21 cellular contexts compared by ENCODE assay signal in genomic region chr17:45423304-45423703, GRCh38.
"Had no signal": no experiment of that assay in that cellular context is flagged by ENCODE, and none has a peak within 500 bp of the region (broad histone marks: within the 10 kb centered on the region; RNA-seq: fewer than 3 reads in every experiment).

No MANE protein-coding gene starts in this region.

- H3K36me3 Mint-ChIP-seq: activated CD4-positive, alpha-beta memory T cell treated with anti-CD3 and anti-CD28 coated beads for 36 hours had no signal

- H3K27me3 Mint-ChIP-seq: activated B cell treated with CpG ODN at 0.5 μM for 24 hours; activated CD4-positive, alpha-beta memory T cell treated with anti-CD3 and anti-CD28 coated beads for 36 hours; activated CD8-positive, alpha-beta memory T cell treated with anti-CD3 and anti-CD28 coated beads, Interleukin-2, amount 10 ng/mL, durations not matched to agents 7 days and 5 days; activated naive CD8-positive, alpha-beta T cell treated with anti-CD3 and anti-CD28 coated beads, Interleukin-2, amount 10 ng/mL, durations not matched to agents 7 days and 5 days had no signal

- H3K9me3 Mint-ChIP-seq: activated B cell treated with CpG ODN at 0.5 μM for 24 hours; activated CD4-positive, alpha-beta memory T cell treated with anti-CD3 and anti-CD28 coated beads for 36 hours; activated naive CD8-positive, alpha-beta T cell treated with anti-CD3 and anti-CD28 coated beads, Interleukin-2, amount 10 ng/mL, durations not matched to agents 7 days and 5 days; neural crest cell had no signal

- H3K4me3 Mint-ChIP-seq: activated B cell treated with CpG ODN at 0.5 μM for 24 hours; activated CD4-positive, alpha-beta memory T cell treated with anti-CD3 and anti-CD28 coated beads for 36 hours; activated CD8-positive, alpha-beta memory T cell treated with anti-CD3 and anti-CD28 coated beads, Interleukin-2, amount 10 ng/mL, durations not matched to agents 7 days and 5 days; activated naive CD8-positive, alpha-beta T cell treated with anti-CD3 and anti-CD28 coated beads, Interleukin-2, amount 10 ng/mL, durations not matched to agents 7 days and 5 days; neural crest cell had no signal

- ATAC-seq: activated CD8-positive, alpha-beta memory T cell treated with anti-CD3 and anti-CD28 coated beads, Interleukin-2, amount 10 ng/mL, durations not matched to agents 7 days and 5 days; body of pancreas; upper lobe of right lung had no signal

- DNase-seq: activated B cell treated with CpG ODN at 0.5 μM for 24 hours; activated CD4-positive, alpha-beta memory T cell treated with anti-CD3 and anti-CD28 coated beads for 36 hours; activated CD4-positive, alpha-beta T cell treated with anti-CD3 and anti-CD28 coated beads for 4 hours; activated CD8-positive, alpha-beta memory T cell treated with anti-CD3 and anti-CD28 coated beads, Interleukin-2, amount 10 ng/mL, durations not matched to agents 7 days and 5 days; activated naive CD8-positive, alpha-beta T cell treated with anti-CD3 and anti-CD28 coated beads, Interleukin-2, amount 10 ng/mL, durations not matched to agents 7 days and 5 days; amygdala; body of pancreas; caudate nucleus; foreskin fibroblast; hypothalamus; midbrain; stimulated activated CD4-positive, alpha-beta T cell treated with anti-CD3 and anti-CD28 coated beads, Interleukin-15, amount 100 ng/mL, for 24 hours; stimulated activated CD4-positive, alpha-beta T cell treated with anti-CD3 and anti-CD28 coated beads, Interleukin-2, amount 100 ng/mL, for 48 hours; SW 1271; T-helper 2 cell; testis had no signal

- H3K27ac Mint-ChIP-seq: activated B cell treated with CpG ODN at 0.5 μM for 24 hours; activated CD4-positive, alpha-beta memory T cell treated with anti-CD3 and anti-CD28 coated beads for 36 hours; activated CD8-positive, alpha-beta memory T cell treated with anti-CD3 and anti-CD28 coated beads, Interleukin-2, amount 10 ng/mL, durations not matched to agents 7 days and 5 days; activated naive CD8-positive, alpha-beta T cell treated with anti-CD3 and anti-CD28 coated beads, Interleukin-2, amount 10 ng/mL, durations not matched to agents 7 days and 5 days had no signal

- H3K27me3 ChIP-seq: body of pancreas, right atrium auricular region, testis, upper lobe of right lung had no signal

- H3K9me3 ChIP-seq: body of pancreas, prostate gland, right atrium auricular region, testis, upper lobe of right lung had no signal

- H3K4me1 ChIP-seq: prostate gland had no signal

- H3K27ac ChIP-seq: testis, upper lobe of right lung had no signal

- H3K36me3 ChIP-seq: prostate gland, right atrium auricular region, upper lobe of right lung had no signal

- H3K4me3 ChIP-seq: body of pancreas, prostate gland, skin epidermis, testis, upper lobe of right lung had no signal
